8 cellular contexts compared by ENCODE assay signal in genomic region chr4:124903995-124904722, GRCh38.
DNase-seq lines count a peak whose midpoint lies in the region; ATAC-seq and TF ChIP-seq lines count a peak whose summit lies in the region.

No MANE protein-coding gene starts in this region.

- H3K9ac ChIP-seq in skeletal muscle satellite cell (ENCODE audit: low read depth, low read length) = peak overlapping the region; percentile 18

- 0 out of 2 replicates have a peak, but pooled peaks cover 3% of the 10 kb centered on the region for H3K4me1 ChIP-seq in Panc1 (ENCODE audit: control insufficient read depth, insufficient read depth, low read length)
- H3K4me1 ChIP-seq in foreskin keratinocyte = peaks cover 31% of the 10 kb centered on the region
- peaks cover 16% of the 10 kb centered on the region for H3K4me1 ChIP-seq in skeletal muscle satellite cell (ENCODE audit: control insufficient read depth, insufficient read depth, low read length)

- no TSS peak for BruUV-seq in Panc1 (replicated peaks; lab: Mats Ljungman, UMichigan)

- CTCF ChIA-PET in Panc1 (lab: Charles Lee) = no interaction called here

- peaks cover 2% of the 10 kb centered on the region for H3K9me3 Mint-ChIP-seq in natural killer cell treated with Interleukin-12 subunit alpha and Interleukin-12 subunit beta and Interleukin-15 and Interleukin-18, amount 100 ng/mL, for 72 hours
- H3K9me3 Mint-ChIP-seq in activated T-cell treated with anti-CD3 and anti-CD28 coated beads, Interleukin-2, amount 50 U/mL, for 72 hours = no peaks in the 10 kb centered on the region

- no peaks in the 10 kb centered on the region for H3K9me3 ChIP-seq in Panc1 (ENCODE audit: control insufficient read depth, insufficient read depth, low read depth, low read length)
- no peaks in the 10 kb centered on the region for H3K9me3 ChIP-seq in skeletal muscle satellite cell (replicated peaks; ENCODE audit: low read length)

- no peak overlapping the region for H3K4me3 Mint-ChIP-seq in natural killer cell treated with Interleukin-12 subunit alpha and Interleukin-12 subunit beta and Interleukin-15 and Interleukin-18, amount 100 ng/mL, for 72 hours
- H3K4me3 Mint-ChIP-seq in activated T-cell treated with anti-CD3 and anti-CD28 coated beads, Interleukin-2, amount 50 U/mL, for 72 hours = no peak overlapping the region

- H3K27me3 ChIP-seq in Panc1 (ENCODE audit: control insufficient read depth, insufficient read depth, low read length) (no peaks in the 10 kb centered on the region), foreskin keratinocyte (no peaks in the 10 kb centered on the region), skeletal muscle satellite cell (ENCODE audit: control insufficient read depth, insufficient read depth, low read length) (no peaks in the 10 kb centered on the region)

- no peak overlapping the region; the same call in 1 of the 2 replicates for H3K27ac ChIP-seq in Panc1 (ENCODE audit: low read length)
- H3K27ac ChIP-seq in foreskin keratinocyte = no peak overlapping the region

- no peak overlapping the region for H3K27ac Mint-ChIP-seq in natural killer cell treated with Interleukin-12 subunit alpha and Interleukin-12 subunit beta and Interleukin-15 and Interleukin-18, amount 100 ng/mL, for 72 hours
- H3K27ac Mint-ChIP-seq in activated T-cell treated with anti-CD3 and anti-CD28 coated beads, Interleukin-2, amount 50 U/mL, for 72 hours = no peak overlapping the region

- intact Hi-C loops in Panc1 (cut with micrococcal nuclease; ENCODE audit: unreplicated experiment) = no loop called here

- H3K27me3 Mint-ChIP-seq in natural killer cell treated with Interleukin-12 subunit alpha and Interleukin-12 subunit beta and Interleukin-15 and Interleukin-18, amount 100 ng/mL, for 72 hours = no peaks in the 10 kb centered on the region
- H3K27me3 Mint-ChIP-seq in activated T-cell treated with anti-CD3 and anti-CD28 coated beads, Interleukin-2, amount 50 U/mL, for 72 hours (ENCODE audit: low read depth) = no peaks in the 10 kb centered on the region

- H3K4me2 ChIP-seq in skeletal muscle satellite cell (ENCODE audit: low read length) = peak overlapping the region; percentile 79

- no peaks in the 10 kb centered on the region for H3K36me3 Mint-ChIP-seq in natural killer cell treated with Interleukin-12 subunit alpha and Interleukin-12 subunit beta and Interleukin-15 and Interleukin-18, amount 100 ng/mL, for 72 hours
- H3K36me3 Mint-ChIP-seq in activated T-cell treated with anti-CD3 and anti-CD28 coated beads, Interleukin-2, amount 50 U/mL, for 72 hours (ENCODE audit: insufficient read depth in 2 of 2) = no peaks in the 10 kb centered on the region

- TF ChIP-seq CTCF in HFF-Myc (IDR thresholded peaks at IDR 0.05; ENCODE audit: low read depth, low read length, missing control alignments) (no peak), Panc1 (IDR thresholded peaks at IDR 0.05) (no peak), foreskin keratinocyte (conservative IDR thresholded peaks at IDR 0.05) (no peak)

- ATAC-seq in Panc1 (peak; percentile 84), foreskin keratinocyte (peak; percentile 81), GM18909 (IDR thresholded peaks at IDR 0.05; ENCODE audit: poor library complexity, unreplicated experiment) (no peak), GM18873 (IDR thresholded peaks at IDR 0.05; ENCODE audit: low FRiP score, unreplicated experiment) (no peak)
- ATAC-seq in natural killer cell treated with Interleukin-12 subunit alpha and Interleukin-12 subunit beta and Interleukin-15 and Interleukin-18, amount 100 ng/mL, for 72 hours = no peak
- no peak for ATAC-seq in activated T-cell treated with anti-CD3 and anti-CD28 coated beads, Interleukin-2, amount 50 U/mL, for 72 hours (replicated peaks in 1 of 2)

- in situ Hi-C loops in Panc1 (cut with HindIII; ENCODE audit: low pct_unique_long_range_greater_than_20kb, low sequenced_read_pairs) = no loop called here

- DNase-seq in HFF-Myc (ENCODE audit: extremely low read depth, low read depth) (peak; percentile 54), Panc1 (ENCODE audit: low read depth, low spot score) (no peak), foreskin keratinocyte (peak; percentile 26 to 57)
- no peak for DNase-seq in natural killer cell treated with Interleukin-12 subunit alpha and Interleukin-12 subunit beta and Interleukin-15 and Interleukin-18, amount 100 ng/mL, for 72 hours (ENCODE audit: low spot score)
- no peak for DNase-seq in activated T-cell treated with anti-CD3 and anti-CD28 coated beads, Interleukin-2, amount 50 U/mL, for 72 hours

- no peaks in the 10 kb centered on the region for H3K4me1 Mint-ChIP-seq in natural killer cell treated with Interleukin-12 subunit alpha and Interleukin-12 subunit beta and Interleukin-15 and Interleukin-18, amount 100 ng/mL, for 72 hours (ENCODE audit: low read depth in 2 of 2)
- no peaks in the 10 kb centered on the region for H3K4me1 Mint-ChIP-seq in activated T-cell treated with anti-CD3 and anti-CD28 coated beads, Interleukin-2, amount 50 U/mL, for 72 hours (ENCODE audit: low read depth)

- H3K4me3 ChIP-seq in HFF-Myc (replicated peaks; ENCODE audit: low read depth, low read length) (0 out of 2 replicates have a peak overlapping the region, but pooled peaks have one; percentile 1), Panc1 (ENCODE audit: low read depth in 2 of 2, low read length in 2 of 2) (peak overlapping the region in 1 of 2 experiments; percentile 29; a peak in 2 of 4 replicates), skeletal muscle satellite cell (ENCODE audit: low read length) (peak overlapping the region; percentile 58)

- POLR2A ChIA-PET in Panc1 (lab: Charles Lee) = no interaction called here

- no peaks in the 10 kb centered on the region for H3K36me3 ChIP-seq in Panc1 (ENCODE audit: control insufficient read depth, insufficient read depth, low read length)
- H3K36me3 ChIP-seq in skeletal muscle satellite cell (ENCODE audit: insufficient read depth, low read length) = no peaks in the 10 kb centered on the region

Comparison
In these comparisons a context has a peak if more than half of its experiments do, and no peak if none do; other contexts are left out.
1. DNase-seq: peak in HFF-Myc (single experiment) and foreskin keratinocyte (2 of 2); none in Panc1 (single experiment), natural killer cell treated with Interleukin-12 subunit alpha and Interleukin-12 subunit beta and Interleukin-15 and Interleukin-18, amount 100 ng/mL, for 72 hours (single experiment) and activated T-cell treated with anti-CD3 and anti-CD28 coated beads, Interleukin-2, amount 50 U/mL, for 72 hours (0 of 2).
2. ATAC-seq: peak in Panc1 (single experiment) and foreskin keratinocyte (single experiment); none in GM18909 (single experiment), natural killer cell treated with Interleukin-12 subunit alpha and Interleukin-12 subunit beta and Interleukin-15 and Interleukin-18, amount 100 ng/mL, for 72 hours (0 of 2), activated T-cell treated with anti-CD3 and anti-CD28 coated beads, Interleukin-2, amount 50 U/mL, for 72 hours (0 of 2) and GM18873 (single experiment).